In genomic region chr4:24913099-24913445, GRCh38 we compare ENCODE assay signal across 9 cellular contexts. TPM values are rescaled to one million over a fixed set of nuclear protein-coding genes. Genes with fewer than 3 reads are reported as not detected.
DNase-seq lines count a peak whose midpoint lies in the region; ATAC-seq and TF ChIP-seq lines count a peak whose summit lies in the region.
"Had no signal": no experiment of that assay in that cellular context is flagged by ENCODE, and none has a peak within 500 bp of the region (broad histone marks: within the 10 kb centered on the region; RNA-seq: fewer than 3 reads in every experiment).

No MANE protein-coding gene starts in this region.

- no peak for ATAC-seq in stimulated activated naive CD8-positive, alpha-beta T cell treated with anti-CD3 and anti-CD28 coated beads, Interleukin-15, Interleukin-2, amounts not matched to agents 100 U/mL and 50 U/mL, for 24 hours
- ATAC-seq in natural killer cell treated with Interleukin-12 subunit alpha and Interleukin-12 subunit beta and Interleukin-15 and Interleukin-18, amount 100 ng/mL, for 72 hours = no peak
- ATAC-seq in activated CD4-positive, CD25-positive, alpha-beta regulatory T cell treated with anti-CD3 and anti-CD28 coated beads, Interleukin-2, amount 50 U/mL, for 24 hours = no peak
- no peak for ATAC-seq in GM21360 (IDR thresholded peaks at IDR 0.05; ENCODE audit: unreplicated experiment)

- H3K36me3 Mint-ChIP-seq in stimulated activated naive CD8-positive, alpha-beta T cell treated with anti-CD3 and anti-CD28 coated beads, Interleukin-15, Interleukin-2, amounts not matched to agents 100 ng/mL and 50 ng/mL, for 24 hours (ENCODE audit: low read depth) = no peaks in the 10 kb centered on the region
- peaks cover 18% of the 10 kb centered on the region for H3K36me3 Mint-ChIP-seq in endodermal cell (ENCODE audit: low read depth)
- H3K36me3 Mint-ChIP-seq in natural killer cell treated with Interleukin-12 subunit alpha and Interleukin-12 subunit beta and Interleukin-15 and Interleukin-18, amount 100 ng/mL, for 72 hours = peaks cover 13% of the 10 kb centered on the region

- no peak for DNase-seq in stimulated activated naive CD8-positive, alpha-beta T cell treated with anti-CD3 and anti-CD28 coated beads, Interleukin-15, Interleukin-2, amounts not matched to agents 100 U/mL and 50 U/mL, for 24 hours
- no peak for DNase-seq in endodermal cell
- DNase-seq in natural killer cell treated with Interleukin-12 subunit alpha and Interleukin-12 subunit beta and Interleukin-15 and Interleukin-18, amount 100 ng/mL, for 72 hours (ENCODE audit: low spot score) = no peak
- DNase-seq in activated CD4-positive, CD25-positive, alpha-beta regulatory T cell treated with anti-CD3 and anti-CD28 coated beads, Interleukin-2, amount 50 U/mL, for 72 hours = no peak
- no peak for DNase-seq in activated CD4-positive, alpha-beta T cell treated with anti-CD3 and anti-CD28 coated beads, Interleukin-2, amount 50 U/mL, for 1 hour
- DNase-seq: stimulated activated CD8-positive, alpha-beta memory T cell treated with anti-CD3 and anti-CD28 coated beads, Interleukin-4, amount 100 ng/mL, for 48 hours had no signal

- H3K27me3 ChIP-seq in endodermal cell (ENCODE audit: control insufficient read depth, insufficient read depth, low read length, poor library complexity, severe bottlenecking) = no peaks in the 10 kb centered on the region

- H3K36me3 ChIP-seq in endodermal cell (ENCODE audit: control insufficient read depth, insufficient read depth, low read length) = peaks cover 8% of the 10 kb centered on the region

- no peak for TF ChIP-seq CTCF in endodermal cell (conservative IDR thresholded peaks at IDR 0.05)

- H3K9me3 ChIP-seq in endodermal cell (ENCODE audit: control insufficient read depth, low read length) = peaks cover 30% of the 10 kb centered on the region

- H3K27ac ChIP-seq in endodermal cell (ENCODE audit: low read depth, low read length) = no peak overlapping the region

- H3K9me3 Mint-ChIP-seq in stimulated activated naive CD8-positive, alpha-beta T cell treated with anti-CD3 and anti-CD28 coated beads, Interleukin-15, Interleukin-2, amounts not matched to agents 100 ng/mL and 50 ng/mL, for 24 hours = peaks cover 13% of the 10 kb centered on the region
- peaks cover 20% of the 10 kb centered on the region for H3K9me3 Mint-ChIP-seq in endodermal cell
- peaks cover 3% of the 10 kb centered on the region for H3K9me3 Mint-ChIP-seq in natural killer cell treated with Interleukin-12 subunit alpha and Interleukin-12 subunit beta and Interleukin-15 and Interleukin-18, amount 100 ng/mL, for 72 hours

- H3K4me3 ChIP-seq in endodermal cell (ENCODE audit: low read length) = peak overlapping the region; percentile 78

- peaks cover 3% of the 10 kb centered on the region for H3K4me1 Mint-ChIP-seq in stimulated activated naive CD8-positive, alpha-beta T cell treated with anti-CD3 and anti-CD28 coated beads, Interleukin-15, Interleukin-2, amounts not matched to agents 100 ng/mL and 50 ng/mL, for 24 hours (ENCODE audit: low read depth)
- H3K4me1 Mint-ChIP-seq in endodermal cell = peaks cover 21% of the 10 kb centered on the region
- peaks cover 0 to 8% of the 10 kb centered on the region in 2 donors for H3K4me1 Mint-ChIP-seq in natural killer cell treated with Interleukin-12 subunit alpha and Interleukin-12 subunit beta and Interleukin-15 and Interleukin-18, amount 100 ng/mL, for 72 hours (ENCODE audit: low read depth in 2 of 2)

- no peaks in the 10 kb centered on the region for H3K4me1 ChIP-seq in endodermal cell (ENCODE audit: control insufficient read depth, insufficient read depth, low read length)

- WGBS in endodermal cell (ENCODE audit: insufficient coverage in 1 of 2, insufficient read length in 1 of 2), 2 experiments = 21 to 75% methylated on average over 4 to 27 of the region's 27 CpGs

- H3K27ac Mint-ChIP-seq in stimulated activated naive CD8-positive, alpha-beta T cell treated with anti-CD3 and anti-CD28 coated beads, Interleukin-15, Interleukin-2, amounts not matched to agents 100 ng/mL and 50 ng/mL, for 24 hours = no peak overlapping the region
- no peak overlapping the region for H3K27ac Mint-ChIP-seq in endodermal cell
- H3K27ac Mint-ChIP-seq in natural killer cell treated with Interleukin-12 subunit alpha and Interleukin-12 subunit beta and Interleukin-15 and Interleukin-18, amount 100 ng/mL, for 72 hours = no peak overlapping the region

- H3K27me3 Mint-ChIP-seq in stimulated activated naive CD8-positive, alpha-beta T cell treated with anti-CD3 and anti-CD28 coated beads, Interleukin-15, Interleukin-2, amounts not matched to agents 100 ng/mL and 50 ng/mL, for 24 hours = peaks cover 45% of the 10 kb centered on the region
- H3K27me3 Mint-ChIP-seq in endodermal cell (ENCODE audit: insufficient read depth) = peaks cover 34% of the 10 kb centered on the region
- peaks cover 17 to 32% of the 10 kb centered on the region in 2 donors for H3K27me3 Mint-ChIP-seq in natural killer cell treated with Interleukin-12 subunit alpha and Interleukin-12 subunit beta and Interleukin-15 and Interleukin-18, amount 100 ng/mL, for 72 hours

- H3K9ac ChIP-seq in endodermal cell (ENCODE audit: extremely low read depth, low read length, poor library complexity, severe bottlenecking) = no peak overlapping the region

- H3K4me3 Mint-ChIP-seq in stimulated activated naive CD8-positive, alpha-beta T cell treated with anti-CD3 and anti-CD28 coated beads, Interleukin-15, Interleukin-2, amounts not matched to agents 100 ng/mL and 50 ng/mL, for 24 hours = peak overlapping the region; percentile 38
- H3K4me3 Mint-ChIP-seq in endodermal cell = peak overlapping the region; percentile 69
- peak overlapping the region; percentile 41 for H3K4me3 Mint-ChIP-seq in natural killer cell treated with Interleukin-12 subunit alpha and Interleukin-12 subunit beta and Interleukin-15 and Interleukin-18, amount 100 ng/mL, for 72 hours

RNA-seq across cellular contexts. Expression of gene CCDC149, which starts 0.2 kb away (rescaled TPM):
- 1 to 10 TPM; 4.9 to 5.5 TPM for total RNA-seq in endodermal cell
- 6.8 TPM for polyA plus RNA-seq in endodermal cell (2013, experiment 1 of 2)
- polyA plus RNA-seq in endodermal cell (2013, experiment 2 of 2) = 5.8 TPM
- not detected for total RNA-seq in natural killer cell treated with Interleukin-12 subunit alpha and Interleukin-12 subunit beta and Interleukin-15 and Interleukin-18, amount 100 ng/mL, for 72 hours

Comparison
In these comparisons a context has a peak if more than half of its experiments do, and no peak if none do; other contexts are left out.
1. RNA of gene CCDC149, which starts 0.2 kb away (total RNA-seq): 4.9 to 5.5 TPM in endodermal cell; not detected in natural killer cell treated with Interleukin-12 subunit alpha and Interleukin-12 subunit beta and Interleukin-15 and Interleukin-18, amount 100 ng/mL, for 72 hours; every median in the first group is over 4 times any median in the second.
2. Peak in every context shown above with its lines, with median percentiles within 50 percentile points of each other: H3K4me3 Mint-ChIP-seq.